In the genomic region with DNA sequence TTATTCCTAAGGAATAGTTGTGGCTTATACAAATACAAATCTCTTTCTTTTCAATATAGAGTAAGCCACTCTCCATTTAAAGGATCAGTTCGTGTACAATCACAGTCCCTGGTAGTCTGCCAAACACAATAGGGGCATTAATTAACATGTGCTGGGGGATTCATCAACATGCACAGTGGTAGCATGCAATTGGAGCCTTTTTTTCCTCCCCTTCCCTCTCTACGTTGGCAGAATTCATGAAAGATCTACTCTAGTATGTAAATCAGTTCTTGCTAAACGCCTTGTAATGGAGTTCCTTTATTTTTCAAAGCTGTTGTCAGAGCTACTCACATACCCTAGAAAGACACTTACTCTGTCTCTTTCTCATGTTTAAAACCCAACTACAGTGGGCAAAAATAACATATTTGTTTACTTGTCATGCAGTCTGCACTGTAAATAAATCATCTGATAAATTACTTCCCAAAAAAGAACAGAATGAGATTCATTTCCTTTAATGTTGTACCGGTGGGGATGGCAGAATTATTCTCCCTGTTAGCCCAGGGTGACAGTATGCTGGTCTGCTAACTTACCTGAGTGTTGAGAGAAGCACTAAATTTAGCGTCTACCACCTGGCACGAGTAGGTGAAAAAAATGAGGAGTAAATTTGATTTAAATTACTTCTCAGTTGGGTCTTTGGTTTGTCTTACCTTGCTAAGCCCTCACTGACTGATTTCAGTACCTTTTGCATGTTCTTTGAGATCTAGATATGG, we compare ENCODE assay signal across 30 cellular contexts.
DNase-seq lines count a peak whose midpoint lies in the region; ATAC-seq, FAIRE-seq and TF ChIP-seq lines count a peak whose summit lies in the region.
"Had no signal": no experiment of that assay in that cellular context is flagged by ENCODE, and none has a peak within 500 bp of the region (broad histone marks: within the 10 kb centered on the region; RNA-seq: fewer than 3 reads in every experiment).

No MANE protein-coding gene starts in this region.

- H2AFZ ChIP-seq in GM23338, result no peak overlapping the region
- peak overlapping the region; percentile 43 for H2AFZ ChIP-seq in astrocyte (ENCODE audit: low read depth, low read length)

- H3K4me1 Mint-ChIP-seq in GM23338 (peaks cover 27% of the 10 kb centered on the region), astrocyte (ENCODE audit: low read depth, unreplicated experiment) (peaks cover 4% of the 10 kb centered on the region), mesothelial cell of epicardium (no peaks in the 10 kb centered on the region)
- H3K4me1 Mint-ChIP-seq: activated CD8-positive, alpha-beta memory T cell treated with anti-CD3 and anti-CD28 coated beads, Interleukin-2, amount 10 ng/mL, durations not matched to agents 7 days and 5 days; CD8-positive, alpha-beta memory T cell; IgD-negative memory B cell; immature natural killer cell had no signal

- no peaks in the 10 kb centered on the region for H3K9me3 Mint-ChIP-seq in GM23338
- no peaks in the 10 kb centered on the region for H3K9me3 Mint-ChIP-seq in astrocyte (ENCODE audit: unreplicated experiment)
- H3K9me3 Mint-ChIP-seq in mesothelial cell of epicardium, result peaks cover 5% of the 10 kb centered on the region
- H3K9me3 Mint-ChIP-seq: activated T-helper 2 cell treated with anti-CD3 and anti-CD28 coated beads, Interferon-gamma antibody, Interleukin-2, Interleukin-4, amounts not matched to agents 10 μg/mL and 5 μg/mL and 100 μg/mL, durations not matched to agents 14 hours and 24 hours and 36 hours; CD8-positive, alpha-beta memory T cell; dendritic cell treated with granulocyte-macrophage colony-stimulating factor and Interleukin-4, amounts not matched to agents 40 ng/mL and 50 ng/mL, for 4 days; IgD-negative memory B cell had no signal

- H3K4me3 Mint-ChIP-seq in GM23338 (peak overlapping the region; percentile 27; the same call in 1 of the 3 replicates), astrocyte (ENCODE audit: unreplicated experiment) (no peak overlapping the region), mesothelial cell of epicardium (no peak overlapping the region)
- H3K4me3 Mint-ChIP-seq: activated CD8-positive, alpha-beta memory T cell treated with anti-CD3 and anti-CD28 coated beads, Interleukin-2, amount 10 ng/mL, durations not matched to agents 7 days and 5 days; CD8-positive, alpha-beta memory T cell; dendritic cell treated with granulocyte-macrophage colony-stimulating factor and Interleukin-4, amounts not matched to agents 40 ng/mL and 50 ng/mL, for 4 days; IgD-negative memory B cell; immature natural killer cell had no signal

- H3K27ac ChIP-seq in GM23338 (ENCODE audit: low read depth) (peak overlapping the region; percentile 26; the same call in 1 of the 2 replicates), astrocyte (ENCODE audit: low read depth, low read length) (no peak overlapping the region)
- H3K27ac ChIP-seq: breast epithelium, heart left ventricle, HL-60, stomach, upper lobe of right lung had no signal

- DNase-seq in GM23338 (ENCODE audit: low spot score), result peak; percentile 31
- peak; percentile 8 for DNase-seq in NCI-H1417 treated with DMSO at 0.1 percent for 48 hours (lab: John Stamatoyannopoulos, UW)
- no peak for DNase-seq in astrocyte (ENCODE audit: low read depth)
- DNase-seq in midbrain (lab: John Stamatoyannopoulos, UW), result peak; percentile 21
- DNase-seq in mesothelial cell of epicardium (ENCODE audit: low spot score in 2 of 2, unreplicated experiment in 2 of 2), result no peak
- no peak for DNase-seq in SKM-1 treated with dmso at 0.1 percent for 144 hours (lab: John Stamatoyannopoulos, UW; ENCODE audit: unreplicated experiment)
- DNase-seq: activated CD4-positive, alpha-beta T cell treated with anti-CD3 and anti-CD28 coated beads for 48 hours; activated CD8-positive, alpha-beta memory T cell treated with anti-CD3 and anti-CD28 coated beads, Interleukin-2, amount 10 ng/mL, durations not matched to agents 7 days and 5 days; CD8-positive, alpha-beta memory T cell; heart left ventricle; immature natural killer cell; left ventricle myocardium superior; MG63; NCI-H187 treated with DMSO at 0.1 percent for 48 hours; NCI-H524; occipital lobe; retina; SHP77; stimulated activated CD4-positive, alpha-beta T cell treated with anti-CD3 and anti-CD28 coated beads, Interleukin-4, amount 100 ng/mL, for 4 hours; stomach; T-helper 1 cell; upper lobe of right lung had no signal

- TF ChIP-seq CTCF in GM23338 (conservative IDR thresholded peaks at IDR 0.05; ENCODE audit: low read depth in 2 of 2), result no peak
- TF ChIP-seq CTCF in astrocyte (IDR thresholded peaks at IDR 0.05; ENCODE audit: insufficient read depth, low read depth, low read length), result no peak
- TF ChIP-seq CTCF in mesothelial cell of epicardium (IDR thresholded peaks at IDR 0.05; ENCODE audit: unreplicated experiment), result no peak

- H3K36me3 ChIP-seq in GM23338 (ENCODE audit: insufficient read depth) (no peaks in the 10 kb centered on the region), astrocyte (ENCODE audit: insufficient read depth, low read length) (no peaks in the 10 kb centered on the region)
- H3K36me3 ChIP-seq: breast epithelium, heart left ventricle, MG63, stomach, upper lobe of right lung had no signal

- H3K27me3 ChIP-seq in GM23338 (ENCODE audit: insufficient read depth) (no peaks in the 10 kb centered on the region), astrocyte (ENCODE audit: insufficient read depth, low read length) (no peaks in the 10 kb centered on the region)
- H3K27me3 ChIP-seq: stomach, upper lobe of right lung had no signal

- peaks cover under 1% of the 10 kb centered on the region; the same call in 1 of the 2 replicates for H3K9me2 ChIP-seq in GM23338 (ENCODE audit: insufficient read depth)

- H3K4me3 ChIP-seq in GM23338 (no peak overlapping the region), astrocyte (ENCODE audit: insufficient read depth, low read depth, low read length) (no peak overlapping the region)
- H3K4me3 ChIP-seq: breast epithelium, heart left ventricle, MG63, stomach, upper lobe of right lung had no signal

- H3K9ac ChIP-seq in astrocyte (ENCODE audit: low read length), result no peak overlapping the region

- H3K36me3 Mint-ChIP-seq in GM23338 (ENCODE audit: low read depth) (no peaks in the 10 kb centered on the region), astrocyte (ENCODE audit: low read depth, unreplicated experiment) (no peaks in the 10 kb centered on the region), mesothelial cell of epicardium (no peaks in the 10 kb centered on the region)
- H3K36me3 Mint-ChIP-seq: activated CD8-positive, alpha-beta memory T cell treated with anti-CD3 and anti-CD28 coated beads, Interleukin-2, amount 10 ng/mL, durations not matched to agents 7 days and 5 days; CD8-positive, alpha-beta memory T cell; IgD-negative memory B cell; immature natural killer cell had no signal

- FAIRE-seq in astrocyte (lab: Jason Lieb, UNC), result no peak
- FAIRE-seq: endothelial cell of umbilical vein had no signal

- H3K27me3 Mint-ChIP-seq in GM23338 (ENCODE audit: insufficient read depth, low read depth, poor library complexity) (no peaks in the 10 kb centered on the region), astrocyte (ENCODE audit: low read depth, unreplicated experiment) (no peaks in the 10 kb centered on the region), mesothelial cell of epicardium (ENCODE audit: low read depth) (peaks cover 12% of the 10 kb centered on the region)
- H3K27me3 Mint-ChIP-seq: dendritic cell treated with granulocyte-macrophage colony-stimulating factor and Interleukin-4, amounts not matched to agents 40 ng/mL and 50 ng/mL, for 4 days had no signal

- H3K4me1 ChIP-seq in GM23338 (ENCODE audit: insufficient read depth), result peaks cover 34% of the 10 kb centered on the region
- no peaks in the 10 kb centered on the region for H3K4me1 ChIP-seq in astrocyte (ENCODE audit: insufficient read depth, low read length)
- H3K4me1 ChIP-seq: breast epithelium, heart left ventricle, stomach, upper lobe of right lung had no signal

- H3K27ac Mint-ChIP-seq in GM23338 (peak overlapping the region; percentile 10; the same call in 1 of the 2 replicates), astrocyte (ENCODE audit: unreplicated experiment) (no peak overlapping the region), mesothelial cell of epicardium (no peak overlapping the region)
- H3K27ac Mint-ChIP-seq: activated CD8-positive, alpha-beta memory T cell treated with anti-CD3 and anti-CD28 coated beads, Interleukin-2, amount 10 ng/mL, durations not matched to agents 7 days and 5 days; activated T-helper 2 cell treated with anti-CD3 and anti-CD28 coated beads, Interferon-gamma antibody, Interleukin-2, Interleukin-4, amounts not matched to agents 10 μg/mL and 5 μg/mL and 100 μg/mL, durations not matched to agents 14 hours and 24 hours and 36 hours; CD8-positive, alpha-beta memory T cell; dendritic cell treated with granulocyte-macrophage colony-stimulating factor and Interleukin-4, amounts not matched to agents 40 ng/mL and 50 ng/mL, for 4 days; IgD-negative memory B cell; immature natural killer cell had no signal

- H3K79me2 ChIP-seq in GM23338 (replicated peaks; ENCODE audit: insufficient read depth) (no peaks in the 10 kb centered on the region), astrocyte (ENCODE audit: insufficient read depth, low read length) (no peaks in the 10 kb centered on the region)

- H3K4me2 ChIP-seq in GM23338 (peak overlapping the region; percentile 37), astrocyte (ENCODE audit: low read length) (no peak overlapping the region)

- ATAC-seq in GM23338, result peak; percentile 77
- ATAC-seq in GM21529 (IDR thresholded peaks at IDR 0.05; ENCODE audit: unreplicated experiment), result no peak
- ATAC-seq in HG02798 (IDR thresholded peaks at IDR 0.05; ENCODE audit: poor library complexity, unreplicated experiment), result no peak
- ATAC-seq: activated CD8-positive, alpha-beta memory T cell treated with anti-CD3 and anti-CD28 coated beads, Interleukin-2, amount 10 ng/mL, durations not matched to agents 7 days and 5 days; heart left ventricle; left ventricle myocardium superior; upper lobe of right lung had no signal

- H3K9me3 ChIP-seq in astrocyte (ENCODE audit: insufficient read depth, low read depth, low read length), result no peaks in the 10 kb centered on the region
- H3K9me3 ChIP-seq: breast epithelium, MG63, stomach, upper lobe of right lung had no signal

- H4K20me1 ChIP-seq in GM23338 (replicated peaks; ENCODE audit: insufficient read depth), result no peaks in the 10 kb centered on the region
- H4K20me1 ChIP-seq in astrocyte (ENCODE audit: insufficient read depth, low read length), result no peaks in the 10 kb centered on the region

- H3F3A ChIP-seq in GM23338 (replicated peaks; ENCODE audit: low read depth), result no peaks in the 10 kb centered on the region

TF ChIP-seq in GM23338, 12 proteins besides CTCF, POLR2A, EP300 and RAD21 (continues in another document):
- TF ChIP-seq ZNF331 (CRISPR knock-in tag; IDR thresholded peaks at IDR 0.05; ENCODE audit: low read depth) (no peak), EZH2phosphoT487 (IDR thresholded peaks at IDR 0.05; ENCODE audit: unreplicated experiment) (no peak), ZNF114 (CRISPR knock-in tag; IDR thresholded peaks at IDR 0.05) (no peak), CREB1 (CRISPR knock-in tag; IDR thresholded peaks at IDR 0.05; ENCODE audit: low read depth) (no peak)

Comparison
In these comparisons a context has a peak if more than half of its experiments do, and no peak if none do; other contexts are left out.
1. DNase-seq: peak in GM23338 (single experiment), NCI-H1417 treated with DMSO at 0.1 percent for 48 hours (single experiment) and midbrain (single experiment); none in astrocyte (single experiment), mesothelial cell of epicardium (0 of 2) and SKM-1 treated with dmso at 0.1 percent for 144 hours (single experiment).